In genomic region chr1:39672551-39672947, GRCh38 we compare ENCODE assay signal across 9 cellular contexts. TPM values are rescaled to one million over a fixed set of nuclear protein-coding genes. Genes with fewer than 3 reads are reported as not detected.
DNase-seq lines count a peak whose midpoint lies in the region; ATAC-seq and TF ChIP-seq lines count a peak whose summit lies in the region.
"Had no signal": no experiment of that assay in that cellular context is flagged by ENCODE, and none has a peak within 500 bp of the region (broad histone marks: within the 10 kb centered on the region; RNA-seq: fewer than 3 reads in every experiment).

No MANE protein-coding gene starts in this region.

- H3K4me1 ChIP-seq in NT2/D1 (ENCODE audit: insufficient read depth, insufficient read length) (peaks cover 10% of the 10 kb centered on the region), lower lobe of right lung (peaks cover 18% of the 10 kb centered on the region)

- TF ChIP-seq CTCF in brain microvascular endothelial cell (IDR thresholded peaks at IDR 0.05; ENCODE audit: low read depth, low read length, missing control alignments): peak; percentile 77
- TF ChIP-seq CTCF in lower lobe of right lung (IDR thresholded peaks at IDR 0.05): peak; percentile 37

- H3K9ac ChIP-seq in NT2/D1 (ENCODE audit: insufficient read length, low read depth): peak overlapping the region; percentile 29

- in situ Hi-C loops in brain microvascular endothelial cell (cut with HindIII; ENCODE audit: low pct_ligation_motif_present, low sequenced_read_pairs): no loop called here

- ATAC-seq in lower lobe of right lung (peak; percentile 11 to 27), HG02885 (IDR thresholded peaks at IDR 0.05; ENCODE audit: poor library complexity, unreplicated experiment) (no peak)

- peaks cover 98% of the 10 kb centered on the region for H3K27me3 ChIP-seq in NT2/D1 (ENCODE audit: insufficient read depth, insufficient read length)
- peaks cover 32% of the 10 kb centered on the region for H3K27me3 ChIP-seq in brain microvascular endothelial cell (replicated peaks)
- H3K27me3 ChIP-seq in lower lobe of right lung (ENCODE audit: low read depth): peaks cover 37% of the 10 kb centered on the region

- H3K36me3 ChIP-seq in NT2/D1 (ENCODE audit: insufficient read depth, insufficient read length, low read length) (no peaks in the 10 kb centered on the region), brain microvascular endothelial cell (replicated peaks) (no peaks in the 10 kb centered on the region), lower lobe of right lung (no peaks in the 10 kb centered on the region)

- intact Hi-C loops in lower lobe of right lung (cut with DNase I): no loop called here

- H3K4me3 ChIP-seq in NT2/D1 (ENCODE audit: insufficient read length, low read depth): no peak overlapping the region
- H3K4me3 ChIP-seq in brain microvascular endothelial cell (ENCODE audit: low read depth, low read length): peak overlapping the region; percentile 46
- H3K4me3 ChIP-seq in lower lobe of right lung: peak overlapping the region; percentile 58

- DNase-seq in Daoy (ENCODE audit: low read depth) (peak; percentile 31), NT2/D1 (ENCODE audit: low read depth, low spot score) (no peak), brain microvascular endothelial cell (no peak), lower lobe of right lung (no peak), cortex of kidney (lab: John Stamatoyannopoulos, UW) (no peak)
- no peak for DNase-seq in activated CD4-positive, CD25-positive, alpha-beta regulatory T cell treated with anti-CD3 and anti-CD28 coated beads, Interleukin-2, amount 50 U/mL, for 72 hours
- no peak for DNase-seq in activated CD4-positive, CD25-positive, alpha-beta regulatory T cell (lab: John Stamatoyannopoulos, UW)

- H3K27ac ChIP-seq in brain microvascular endothelial cell: no peak overlapping the region
- no peak overlapping the region for H3K27ac ChIP-seq in lower lobe of right lung

- H3K9me3 ChIP-seq in NT2/D1 (ENCODE audit: insufficient read depth, low read length) (0 out of 2 replicates have a peak, but pooled peaks cover 6% of the 10 kb centered on the region), lower lobe of right lung (no peaks in the 10 kb centered on the region)

RNA-seq across cellular contexts. Expression of gene NT5C1A, which starts 0.6 kb away (rescaled TPM):
- total RNA-seq in Daoy (2014; rRNA removed; shearing (Covaris generic)): not detected in 2 replicates
- not detected for total RNA-seq in lower lobe of right lung
- total RNA-seq: glomerular endothelial cell had no signal

RNA-seq across cellular contexts. Expression of gene HPCAL4, which starts 18.7 kb away (rescaled TPM):
- 0.03 and 0.29 TPM in 2 replicates for total RNA-seq in Daoy (2014; rRNA removed; shearing (Covaris generic))
- total RNA-seq in lower lobe of right lung: 0.41 TPM
- total RNA-seq: glomerular endothelial cell had no signal

RNA-seq across cellular contexts. Expression of gene HEYL, which starts 33.1 kb away (rescaled TPM):
- not detected in 2 replicates for total RNA-seq in Daoy (2014; rRNA removed; shearing (Covaris generic))
- 10.4 TPM for total RNA-seq in lower lobe of right lung

Comparison
In these comparisons a context has a peak if more than half of its experiments do, and no peak if none do; other contexts are left out.
1. RNA of gene HEYL, which starts 33.1 kb away (total RNA-seq): 10.4 TPM in lower lobe of right lung (single experiment); not detected in Daoy; every median in the first group is over 10 times any median in the second.